1 cellular context compared by ENCODE assay signal in the genomic region with DNA sequence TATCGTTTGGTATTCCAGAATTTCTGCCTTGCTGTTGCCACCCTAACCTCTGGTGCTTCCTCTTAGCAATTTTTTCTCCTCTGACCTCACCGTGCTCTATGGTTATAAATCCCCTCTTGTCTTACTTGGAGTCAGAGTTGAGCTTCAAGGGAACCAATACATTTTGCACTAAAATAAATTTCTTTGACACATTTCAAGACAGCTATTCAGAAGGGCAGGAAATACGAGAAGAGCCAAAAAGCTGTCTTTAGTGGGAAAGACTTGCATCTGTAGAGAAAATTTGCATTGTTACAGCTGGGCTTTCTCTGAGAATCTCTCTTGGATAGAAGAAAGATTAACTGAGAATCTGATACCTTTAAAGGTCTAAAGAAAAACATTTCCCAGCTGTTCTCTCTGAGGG.
TF ChIP-seq lines count a peak whose summit lies in the region.

No MANE protein-coding gene starts in this region.

TF ChIP-seq in endothelial cell of umbilical vein, 7 proteins besides CTCF, POLR2A, EP300 and RAD21:
- TF ChIP-seq JUN (IDR thresholded peaks at IDR 0.05; ENCODE audit: borderline replicate concordance, insufficient read depth, insufficient read length, low read depth) (no peak), EZH2 (IDR thresholded peaks at IDR 0.05; ENCODE audit: borderline replicate concordance, low read depth, low read length, severe bottlenecking) (no peak)
